2 cellular contexts compared by ENCODE assay signal in the genomic region with DNA sequence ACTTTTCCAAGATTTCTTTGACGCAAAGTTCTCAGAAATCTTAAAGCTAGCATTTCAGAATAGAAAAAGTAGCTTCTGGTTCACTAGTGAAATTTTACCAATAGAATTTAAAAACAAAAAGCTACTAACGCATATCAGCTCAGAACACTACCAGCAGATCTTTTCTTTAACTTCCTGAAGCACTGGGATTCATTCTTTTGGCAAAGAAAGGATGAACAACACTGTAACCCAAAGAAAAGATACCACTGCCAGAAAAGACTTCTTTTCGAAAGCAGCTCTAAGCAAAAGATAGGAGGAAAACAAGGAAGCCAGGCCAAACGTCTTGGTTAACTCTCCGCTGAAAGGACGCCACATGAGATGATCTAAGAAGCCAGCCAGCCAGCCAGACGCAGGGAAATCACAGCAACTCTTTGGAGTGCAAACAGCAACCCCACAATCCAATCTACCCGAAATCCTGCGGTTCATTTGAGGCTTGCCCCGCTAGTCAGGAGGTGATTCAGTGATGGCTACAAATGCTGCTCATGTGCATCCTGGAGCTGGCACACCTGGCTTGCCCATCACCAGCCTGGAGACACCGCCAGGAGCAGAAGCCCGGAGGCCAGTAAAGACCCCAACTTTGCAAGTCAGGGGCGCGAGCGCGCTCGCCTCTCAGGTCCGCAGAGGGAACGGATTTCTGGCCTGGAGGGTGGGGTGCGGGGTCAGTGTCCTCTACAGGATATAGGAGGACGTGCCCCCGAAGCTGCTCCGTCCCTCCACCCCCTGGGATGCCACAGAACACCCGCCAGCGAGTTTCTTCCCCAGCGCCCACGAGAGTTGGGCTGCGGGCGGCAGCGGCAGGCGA.
TF ChIP-seq lines count a peak whose summit lies in the region.

No MANE protein-coding gene starts in this region.

TF ChIP-seq in IMR-90, 13 proteins besides CTCF, POLR2A, EP300 and RAD21:
- TF ChIP-seq RFX5 (IDR thresholded peaks at IDR 0.05; ENCODE audit: low read depth, low read length): no peak
- TF ChIP-seq, protein P1, sequence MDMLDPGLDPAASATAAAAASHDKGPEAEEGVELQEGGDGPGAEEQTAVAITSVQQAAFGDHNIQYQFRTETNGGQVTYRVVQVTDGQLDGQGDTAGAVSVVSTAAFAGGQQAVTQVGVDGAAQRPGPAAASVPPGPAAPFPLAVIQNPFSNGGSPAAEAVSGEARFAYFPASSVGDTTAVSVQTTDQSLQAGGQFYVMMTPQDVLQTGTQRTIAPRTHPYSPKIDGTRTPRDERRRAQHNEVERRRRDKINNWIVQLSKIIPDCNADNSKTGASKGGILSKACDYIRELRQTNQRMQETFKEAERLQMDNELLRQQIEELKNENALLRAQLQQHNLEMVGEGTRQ (IDR thresholded peaks at IDR 0.05; ENCODE audit: low read depth, low read length): peak; percentile 8; the same call in 1 of the 2 replicates
- no peak for TF ChIP-seq RCOR1 (IDR thresholded peaks at IDR 0.05; ENCODE audit: insufficient replicate concordance, low read length)
- no peak for TF ChIP-seq CEBPB (IDR thresholded peaks at IDR 0.05; ENCODE audit: low read depth, low read length)
- TF ChIP-seq MXI1 (IDR thresholded peaks at IDR 0.05; ENCODE audit: borderline replicate concordance, low read depth, low read length): peak; percentile 87
- TF ChIP-seq, protein P2, sequence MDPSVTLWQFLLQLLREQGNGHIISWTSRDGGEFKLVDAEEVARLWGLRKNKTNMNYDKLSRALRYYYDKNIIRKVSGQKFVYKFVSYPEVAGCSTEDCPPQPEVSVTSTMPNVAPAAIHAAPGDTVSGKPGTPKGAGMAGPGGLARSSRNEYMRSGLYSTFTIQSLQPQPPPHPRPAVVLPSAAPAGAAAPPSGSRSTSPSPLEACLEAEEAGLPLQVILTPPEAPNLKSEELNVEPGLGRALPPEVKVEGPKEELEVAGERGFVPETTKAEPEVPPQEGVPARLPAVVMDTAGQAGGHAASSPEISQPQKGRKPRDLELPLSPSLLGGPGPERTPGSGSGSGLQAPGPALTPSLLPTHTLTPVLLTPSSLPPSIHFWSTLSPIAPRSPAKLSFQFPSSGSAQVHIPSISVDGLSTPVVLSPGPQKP (IDR thresholded peaks at IDR 0.05; ENCODE audit: borderline replicate concordance, low read depth, low read length): no peak
- TF ChIP-seq SMC3 (IDR thresholded peaks at IDR 0.05; ENCODE audit: low read depth, low read length): no peak
- no peak for TF ChIP-seq NFE2L2 (IDR thresholded peaks at IDR 0.05; ENCODE audit: low read depth, low read length)
- no peak for TF ChIP-seq CHD1 (IDR thresholded peaks at IDR 0.05; ENCODE audit: low read depth, low read length)
- peak; percentile 56 for TF ChIP-seq BHLHE40 (IDR thresholded peaks at IDR 0.05; ENCODE audit: low read depth, low read length)
- no peak for TF ChIP-seq MAFK (IDR thresholded peaks at IDR 0.05; ENCODE audit: low read depth, low read length)
- TF ChIP-seq FOS (IDR thresholded peaks at IDR 0.05; ENCODE audit: low read depth, low read length): no peak
- 0 out of 2 replicates have a peak, but pooled peaks have one; percentile 36 for TF ChIP-seq MAZ (IDR thresholded peaks at IDR 0.05; ENCODE audit: borderline replicate concordance, low read depth, low read length)
TF ChIP-seq in IMR-90: peak in this region for 4.

TF ChIP-seq in SK-N-SH, 30 proteins besides CTCF, POLR2A, EP300 and RAD21:
- TF ChIP-seq MXI1 (IDR thresholded peaks at IDR 0.05; ENCODE audit: low read depth, low read length) (peak; percentile 84; the same call in 1 of the 2 replicates), CHD2 (IDR thresholded peaks at IDR 0.05; ENCODE audit: low read length, partially characterized antibody) (peak; percentile 17), SIN3A (IDR thresholded peaks at IDR 0.05; ENCODE audit: borderline replicate concordance, low read depth, low read length) (peak; percentile 94; the same call in 1 of the 2 replicates), ELF1 (IDR thresholded peaks at IDR 0.05) (no peak)
- TF ChIP-seq, protein P3, sequence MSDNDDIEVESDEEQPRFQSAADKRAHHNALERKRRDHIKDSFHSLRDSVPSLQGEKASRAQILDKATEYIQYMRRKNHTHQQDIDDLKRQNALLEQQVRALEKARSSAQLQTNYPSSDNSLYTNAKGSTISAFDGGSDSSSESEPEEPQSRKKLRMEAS (IDR thresholded peaks at IDR 0.05; ENCODE audit: low read depth): no peak
- TF ChIP-seq, protein P4, sequence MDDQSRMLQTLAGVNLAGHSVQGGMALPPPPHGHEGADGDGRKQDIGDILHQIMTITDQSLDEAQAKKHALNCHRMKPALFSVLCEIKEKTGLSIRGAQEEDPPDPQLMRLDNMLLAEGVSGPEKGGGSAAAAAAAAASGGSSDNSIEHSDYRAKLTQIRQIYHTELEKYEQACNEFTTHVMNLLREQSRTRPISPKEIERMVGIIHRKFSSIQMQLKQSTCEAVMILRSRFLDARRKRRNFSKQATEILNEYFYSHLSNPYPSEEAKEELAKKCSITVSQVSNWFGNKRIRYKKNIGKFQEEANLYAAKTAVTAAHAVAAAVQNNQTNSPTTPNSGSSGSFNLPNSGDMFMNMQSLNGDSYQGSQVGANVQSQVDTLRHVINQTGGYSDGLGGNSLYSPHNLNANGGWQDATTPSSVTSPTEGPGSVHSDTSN (IDR thresholded peaks at IDR 0.05): no peak
